ENCODE assay signal across 14 cellular contexts in genomic region chr10:3554121-3554522, GRCh38.
DNase-seq lines count a peak whose midpoint lies in the region; ATAC-seq and TF ChIP-seq lines count a peak whose summit lies in the region.
"Had no signal": no experiment of that assay in that cellular context is flagged by ENCODE, and none has a peak within 500 bp of the region (broad histone marks: within the 10 kb centered on the region; RNA-seq: fewer than 3 reads in every experiment).

No MANE protein-coding gene starts in this region.

- no peak overlapping the region for H3K27ac ChIP-seq in CD4-positive, alpha-beta memory T cell (ENCODE audit: low read depth, low read length)
- H3K27ac ChIP-seq: sigmoid colon had no signal

- intact Hi-C loops in CD4-positive, alpha-beta memory T cell (cut with micrococcal nuclease), result loop anchor here (10.0 kb wide), 1 partner anchor 831 kb away; no protein-coding TSS in a partner anchor

- CTCF ChIA-PET in CD4-positive, alpha-beta memory T cell (lab: Charles Lee; ENCODE audit: partially characterized antibody), result no interaction called here

- H3K36me3 Mint-ChIP-seq in CD4-positive, alpha-beta memory T cell, result no peaks in the 10 kb centered on the region
- H3K36me3 Mint-ChIP-seq in activated naive CD8-positive, alpha-beta T cell treated with anti-CD3 and anti-CD28 coated beads, Interleukin-2, amount 50 U/mL, for 24 hours (ENCODE audit: low read depth), result no peaks in the 10 kb centered on the region
- no peaks in the 10 kb centered on the region for H3K36me3 Mint-ChIP-seq in nephron progenitor cell (ENCODE audit: low read depth)
- H3K36me3 Mint-ChIP-seq: IgD-negative memory B cell had no signal

- no peak overlapping the region for H3K4me3 ChIP-seq in CD4-positive, alpha-beta memory T cell (ENCODE audit: low read length in 2 of 2)
- H3K4me3 ChIP-seq: sigmoid colon had no signal

- H3K9me3 ChIP-seq in CD4-positive, alpha-beta memory T cell (ENCODE audit: control insufficient read depth in 1 of 2, low read length in 2 of 2), result no peaks in the 10 kb centered on the region
- H3K9me3 ChIP-seq: sigmoid colon had no signal

- H3K9me3 Mint-ChIP-seq in CD4-positive, alpha-beta memory T cell, result no peaks in the 10 kb centered on the region
- no peaks in the 10 kb centered on the region for H3K9me3 Mint-ChIP-seq in activated naive CD8-positive, alpha-beta T cell treated with anti-CD3 and anti-CD28 coated beads, Interleukin-2, amount 50 U/mL, for 24 hours
- H3K9me3 Mint-ChIP-seq in nephron progenitor cell, result peaks cover 8% of the 10 kb centered on the region

- H3K27me3 ChIP-seq in CD4-positive, alpha-beta memory T cell (ENCODE audit: insufficient read depth, low read length), result no peaks in the 10 kb centered on the region
- H3K27me3 ChIP-seq: sigmoid colon had no signal

- peak in 1 of 5 donors; percentile 2 for DNase-seq in CD4-positive, alpha-beta memory T cell
- DNase-seq in Kasumi-1 (lab: John Stamatoyannopoulos, UW) (peak; percentile 91 to 94), nephron progenitor cell (no peak), middle frontal gyrus (ENCODE audit: extremely low spot score, low spot score) (no peak), cortex of kidney (lab: John Stamatoyannopoulos, UW) (no peak), NCI-H82 (lab: John Stamatoyannopoulos, UW) (no peak)
- DNase-seq in activated naive CD8-positive, alpha-beta T cell treated with anti-CD3 and anti-CD28 coated beads, Interleukin-2, amount 50 U/mL, for 24 hours, result no peak
- DNase-seq: activated gamma-delta T cell; effector memory CD4-positive, alpha-beta T cell; NCI-H1417 treated with DMSO at 0.1 percent for 48 hours; occipital lobe; sigmoid colon; stimulated activated CD4-positive, alpha-beta T cell treated with anti-CD3 and anti-CD28 coated beads, Interleukin-4, amount 100 ng/mL, for 1 hour had no signal

- no peaks in the 10 kb centered on the region for H3K36me3 ChIP-seq in CD4-positive, alpha-beta memory T cell (ENCODE audit: insufficient read depth, low read length)
- H3K36me3 ChIP-seq: sigmoid colon had no signal

- H3K4me1 ChIP-seq in CD4-positive, alpha-beta memory T cell (ENCODE audit: insufficient read depth, low read length), result peaks cover 7% of the 10 kb centered on the region
- H3K4me1 ChIP-seq: sigmoid colon had no signal

- POLR2A ChIA-PET in CD4-positive, alpha-beta memory T cell (lab: Charles Lee; ENCODE audit: partially characterized antibody), result no interaction called here

- TF ChIP-seq CTCF in nephron progenitor cell (IDR thresholded peaks at IDR 0.05), result no peak

- H3K4me1 Mint-ChIP-seq in CD4-positive, alpha-beta memory T cell, result peaks cover 6 to 21% (median 14%) of the 10 kb centered on the region in 4 donors
- H3K4me1 Mint-ChIP-seq in activated naive CD8-positive, alpha-beta T cell treated with anti-CD3 and anti-CD28 coated beads, Interleukin-2, amount 50 U/mL, for 24 hours, result peaks cover 14% of the 10 kb centered on the region
- peaks cover 19% of the 10 kb centered on the region for H3K4me1 Mint-ChIP-seq in nephron progenitor cell

- H3K27ac Mint-ChIP-seq in CD4-positive, alpha-beta memory T cell, result peak overlapping the region in 4 of 7 donors; percentile 36 to 79 (median 54)
- peak overlapping the region; percentile 21 for H3K27ac Mint-ChIP-seq in activated naive CD8-positive, alpha-beta T cell treated with anti-CD3 and anti-CD28 coated beads, Interleukin-2, amount 50 U/mL, for 24 hours
- H3K27ac Mint-ChIP-seq in nephron progenitor cell, result peak overlapping the region; percentile 74

- peaks cover 2 to 4% of the 10 kb centered on the region in 2 donors for H3K27me3 Mint-ChIP-seq in CD4-positive, alpha-beta memory T cell
- H3K27me3 Mint-ChIP-seq in activated naive CD8-positive, alpha-beta T cell treated with anti-CD3 and anti-CD28 coated beads, Interleukin-2, amount 50 U/mL, for 24 hours, result no peaks in the 10 kb centered on the region
- H3K27me3 Mint-ChIP-seq in nephron progenitor cell (ENCODE audit: low read depth, poor library complexity), result peaks cover 2% of the 10 kb centered on the region

- H3K4me3 Mint-ChIP-seq in CD4-positive, alpha-beta memory T cell, result peak overlapping the region in 6 of 8 donors; percentile 21 to 79 (median 66)
- peak overlapping the region; percentile 43 for H3K4me3 Mint-ChIP-seq in activated naive CD8-positive, alpha-beta T cell treated with anti-CD3 and anti-CD28 coated beads, Interleukin-2, amount 50 U/mL, for 24 hours
- no peak overlapping the region for H3K4me3 Mint-ChIP-seq in nephron progenitor cell

- ATAC-seq in activated naive CD8-positive, alpha-beta T cell treated with anti-CD3 and anti-CD28 coated beads, Interleukin-2, amount 50 U/mL, for 24 hours, result peak; percentile 65

Comparison
In these comparisons a context has a peak if more than half of its experiments do, and no peak if none do; other contexts are left out.
1. DNase-seq: peak in Kasumi-1 (2 of 2); none in activated naive CD8-positive, alpha-beta T cell treated with anti-CD3 and anti-CD28 coated beads, Interleukin-2, amount 50 U/mL, for 24 hours (single experiment), nephron progenitor cell (single experiment), middle frontal gyrus (single experiment), cortex of kidney (single experiment) and NCI-H82 (single experiment).
2. H3K27ac Mint-ChIP-seq: peak in every context shown above with its lines; median percentile 74 in nephron progenitor cell; 54 in CD4-positive, alpha-beta memory T cell; 21 in activated naive CD8-positive, alpha-beta T cell treated with anti-CD3 and anti-CD28 coated beads, Interleukin-2, amount 50 U/mL, for 24 hours.